8 cellular contexts compared by ENCODE assay signal in genomic region chr4:1026115-1026514, GRCh38. TPM values are rescaled to one million over a fixed set of nuclear protein-coding genes. Genes with fewer than 3 reads are reported as not detected.
DNase-seq lines count a peak whose midpoint lies in the region; ATAC-seq and TF ChIP-seq lines count a peak whose summit lies in the region.

No MANE protein-coding gene starts in this region.

- no peak overlapping the region for H4K91ac ChIP-seq in H9 (ENCODE audit: insufficient read length, low read depth, low read length)

- no peak overlapping the region for H3K56ac ChIP-seq in H9 (ENCODE audit: insufficient read length, low read depth, low read length)

- H2BK15ac ChIP-seq in H9 (ENCODE audit: low read depth, low read length), result no peak overlapping the region

- no peaks in the 10 kb centered on the region for H3K27me3 Mint-ChIP-seq in H9 (ENCODE audit: low read depth)

- no peak overlapping the region for H2BK120ac ChIP-seq in H9 (ENCODE audit: low read depth, low read length, poor library complexity, severe bottlenecking)

- H3K23ac ChIP-seq in H9 (ENCODE audit: insufficient read length, low read depth, low read length), result no peak overlapping the region

- 0 out of 2 replicates have a peak, but pooled peaks cover 4% of the 10 kb centered on the region for H3K36me3 ChIP-seq in RWPE2 (ENCODE audit: low read depth)

- H2AK5ac ChIP-seq in H9 (ENCODE audit: insufficient read length, low read length), result no peak overlapping the region

- no peak overlapping the region for H3T11ph ChIP-seq in H9 (ENCODE audit: low read length)

- H3K27ac ChIP-seq in H9 (ENCODE audit: insufficient read length, low read depth, low read length) (no peak overlapping the region), RWPE2 (ENCODE audit: poor library complexity, severe bottlenecking) (no peak overlapping the region)

- H3K4me1 Mint-ChIP-seq in H9, result peaks cover 0 to 4% of the 10 kb centered on the region in 2 experiments; a peak in 1 of 4 replicates

- no peak overlapping the region for H3K4ac ChIP-seq in H9 (ENCODE audit: low read depth, low read length)

- no peak overlapping the region for H2BK5ac ChIP-seq in H9 (ENCODE audit: insufficient read length, low read length)

- no peak overlapping the region for H2BK12ac ChIP-seq in H9 (ENCODE audit: insufficient read length, low read depth, low read length)

- WGBS in H9 (ENCODE audit: extremely low coverage, insufficient read length, low lambda C conversion rate), result no CpG with 5 or more reads among the region's 17 CpGs

- no peaks in the 10 kb centered on the region for H3K79me1 ChIP-seq in H9 (ENCODE audit: insufficient read depth, low read depth, low read length, poor library complexity, severe bottlenecking)

- no peak overlapping the region for H3K14ac ChIP-seq in H9 (ENCODE audit: insufficient read depth, low read length)

- H3K4me3 Mint-ChIP-seq in H9, result no peak overlapping the region

- H4K20me1 ChIP-seq in H9 (ENCODE audit: control insufficient read depth, insufficient read depth, insufficient read length), result no peaks in the 10 kb centered on the region

- no peak for TF ChIP-seq CTCF in H9 (conservative IDR thresholded peaks at IDR 0.05)
- TF ChIP-seq CTCF in RWPE2 (IDR thresholded peaks at IDR 0.05; ENCODE audit: poor library complexity, severe bottlenecking), result no peak
- no peak for TF ChIP-seq CTCF in epithelial cell of esophagus (IDR thresholded peaks at IDR 0.05; ENCODE audit: insufficient read depth, low read depth, low read length, missing control alignments)

- no peaks in the 10 kb centered on the region for H3K79me2 ChIP-seq in H9 (ENCODE audit: insufficient read depth, low read length)

- H3K4me1 ChIP-seq in H9 (ENCODE audit: insufficient read depth, low read length) (no peaks in the 10 kb centered on the region; the same call in 1 of the 2 replicates), RWPE2 (ENCODE audit: insufficient read depth, poor library complexity, severe bottlenecking) (no peaks in the 10 kb centered on the region)

- no peak overlapping the region for H4K5ac ChIP-seq in H9 (ENCODE audit: insufficient read length, low read depth, low read length)

- no peak overlapping the region for H2BK20ac ChIP-seq in H9 (ENCODE audit: low read depth, low read length, poor library complexity, severe bottlenecking)

- H3K4me2 ChIP-seq in H9 (ENCODE audit: insufficient read depth, insufficient read length, low read length), result no peak overlapping the region

- H3K9me3 ChIP-seq in H9 (ENCODE audit: control insufficient read depth, low read depth, low read length), result no peaks in the 10 kb centered on the region
- H3K9me3 ChIP-seq in RWPE2 (ENCODE audit: severe bottlenecking), result no peaks in the 10 kb centered on the region

- H3K27me3 ChIP-seq in H9 (ENCODE audit: insufficient read depth, low read length) (no peaks in the 10 kb centered on the region), RWPE2 (ENCODE audit: insufficient read depth, poor library complexity, severe bottlenecking) (no peaks in the 10 kb centered on the region)

- H3K9me3 Mint-ChIP-seq in H9, result peaks cover 0 to 2% of the 10 kb centered on the region in 2 experiments; a peak in 1 of 5 replicates

- no peak overlapping the region for H3K18ac ChIP-seq in H9 (ENCODE audit: insufficient read length, low read depth, low read length)

- DNase-seq in H9, result peak; percentile 61
- DNase-seq in RWPE2 (ENCODE audit: low spot score), result no peak
- DNase-seq in epithelial cell of esophagus (ENCODE audit: low read depth), result peak; percentile 76
- DNase-seq in stimulated activated naive CD8-positive, alpha-beta T cell treated with anti-CD3 and anti-CD28 coated beads, Interleukin-15, Interleukin-2, amounts not matched to agents 100 U/mL and 50 U/mL, for 24 hours, result peak; percentile 65
- no peak for DNase-seq in HCEC 1CT
- DNase-seq in AML-193 (lab: John Stamatoyannopoulos, UW), result no peak

- H3K36me3 Mint-ChIP-seq in H9 (ENCODE audit: insufficient read depth in 1 of 3, low read depth in 3 of 3), result peaks cover 8 to 13% (median 12%) of the 10 kb centered on the region in 3 experiments; a peak in 6 of 7 replicates

- H3K23me2 ChIP-seq in H9 (ENCODE audit: insufficient read length, low read depth, low read length, poor library complexity, severe bottlenecking), result no peaks in the 10 kb centered on the region

- H3K27ac Mint-ChIP-seq in H9, result no peak overlapping the region

- H2AFZ ChIP-seq in H9 (ENCODE audit: low read length), result no peak overlapping the region

- ATAC-seq in GM18505 (IDR thresholded peaks at IDR 0.05; ENCODE audit: unreplicated experiment) (peak; percentile 60), RWPE2 (ENCODE audit: low read depth) (peak; percentile 62), GM21717 (IDR thresholded peaks at IDR 0.05; ENCODE audit: unreplicated experiment) (no peak)
- ATAC-seq in stimulated activated naive CD8-positive, alpha-beta T cell treated with anti-CD3 and anti-CD28 coated beads, Interleukin-15, Interleukin-2, amounts not matched to agents 100 U/mL and 50 U/mL, for 24 hours, result peak; percentile 63

- no peak overlapping the region for H4K8ac ChIP-seq in H9 (replicated peaks; ENCODE audit: insufficient read length, low read depth, low read length)

- no peak overlapping the region for H3K4me3 ChIP-seq in RWPE2 (ENCODE audit: severe bottlenecking)
- no peak overlapping the region for H3K4me3 ChIP-seq in epithelial cell of esophagus (ENCODE audit: low read length)

- no peak for TF ChIP-seq POLR2A in GM18505 (IDR thresholded peaks at IDR 0.05; ENCODE audit: borderline replicate concordance, extremely low read depth, insufficient read depth, insufficient read length)

- no peak overlapping the region for H3K9ac ChIP-seq in H9 (ENCODE audit: extremely low read depth, insufficient read length, low read length)

RNA-seq across cellular contexts. Expression of gene FGFRL1, which starts 14.7 kb away (rescaled TPM):
- total RNA-seq in H9 (2021), result 25.8 and 26.1 TPM in 2 replicates

RNA-seq across cellular contexts. Expression of gene SLC26A1, which starts 32.9 kb away (rescaled TPM):
- 0.09 and 0.13 TPM in 2 replicates for total RNA-seq in H9 (2021)

RNA-seq across cellular contexts. Expression of gene IDUA, which starts 39.3 kb away (rescaled TPM):
- total RNA-seq in H9 (2021), result 9.4 and 14.5 TPM in 2 replicates

RNA-seq across cellular contexts. Expression of gene DGKQ, which starts 52.7 kb away (rescaled TPM):
- total RNA-seq in H9 (2021), result 11.4 and 12.4 TPM in 2 replicates

Comparison
In these comparisons a context has a peak if more than half of its experiments do, and no peak if none do; other contexts are left out.
1. DNase-seq: peak in H9 (single experiment), epithelial cell of esophagus (single experiment) and stimulated activated naive CD8-positive, alpha-beta T cell treated with anti-CD3 and anti-CD28 coated beads, Interleukin-15, Interleukin-2, amounts not matched to agents 100 U/mL and 50 U/mL, for 24 hours (single experiment); none in RWPE2 (single experiment), HCEC 1CT (single experiment) and AML-193 (0 of 2).